Comparison of ENCODE assay signal across 8 cellular contexts in the genomic region with DNA sequence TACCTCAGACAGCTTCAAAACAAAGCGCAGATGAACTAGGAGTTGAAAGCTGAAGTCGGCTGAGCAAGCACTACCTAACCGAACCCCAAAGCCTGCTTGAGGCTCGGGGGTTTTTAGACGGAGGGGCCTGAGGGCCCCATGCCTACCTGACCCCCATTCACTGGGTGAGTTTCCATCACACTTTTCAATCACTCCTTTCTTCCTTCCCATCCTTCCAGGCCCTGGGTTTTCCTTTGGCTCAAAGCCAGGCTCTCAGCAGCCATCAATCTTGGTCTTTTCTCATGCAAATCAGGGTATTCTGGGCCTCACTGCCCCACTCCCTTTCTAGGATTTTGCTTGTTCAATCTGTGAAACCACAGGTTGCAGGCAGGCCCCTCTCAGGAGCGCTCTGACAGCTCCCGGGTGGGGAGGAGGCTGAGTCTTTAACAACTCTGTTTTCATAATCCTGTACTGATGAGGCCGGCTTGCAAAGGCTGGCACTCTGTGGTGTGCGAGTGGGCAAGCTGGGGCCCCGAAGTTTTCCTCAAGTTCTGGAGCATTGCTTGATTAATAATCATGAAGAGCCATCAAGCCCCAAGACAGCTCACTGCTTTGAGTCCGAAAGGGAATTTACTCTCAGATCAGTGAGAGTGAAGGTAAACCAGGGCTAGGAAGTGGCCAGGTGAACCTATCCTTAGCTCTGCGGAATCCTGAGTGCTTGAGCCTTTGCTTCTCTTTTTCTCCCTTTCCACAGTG.
DNase-seq lines count a peak whose midpoint lies in the region; ATAC-seq, FAIRE-seq and TF ChIP-seq lines count a peak whose summit lies in the region.

No MANE protein-coding gene starts in this region.

- H3K27ac Mint-ChIP-seq in activated CD4-positive, alpha-beta memory T cell treated with anti-CD3 and anti-CD28 coated beads, Interleukin-2, amount 10 ng/mL, durations not matched to agents 7 days and 5 days = peak overlapping the region; percentile 46
- peak overlapping the region; percentile 94 for H3K27ac Mint-ChIP-seq in neural crest cell (ENCODE audit: unreplicated experiment)

- peak; percentile 58 for ATAC-seq in HG02642 (IDR thresholded peaks at IDR 0.05; ENCODE audit: poor library complexity, unreplicated experiment)
- ATAC-seq in GM18505 (IDR thresholded peaks at IDR 0.05; ENCODE audit: unreplicated experiment) = no peak
- ATAC-seq in GM19328 (IDR thresholded peaks at IDR 0.05; ENCODE audit: unreplicated experiment) = no peak

- peaks cover 3% of the 10 kb centered on the region for H3K27me3 Mint-ChIP-seq in activated CD4-positive, alpha-beta memory T cell treated with anti-CD3 and anti-CD28 coated beads, Interleukin-2, amount 10 ng/mL, durations not matched to agents 7 days and 5 days
- no peaks in the 10 kb centered on the region for H3K27me3 Mint-ChIP-seq in neural crest cell (ENCODE audit: low read depth)

- peak overlapping the region; percentile 28 for H3K4me3 Mint-ChIP-seq in activated CD4-positive, alpha-beta memory T cell treated with anti-CD3 and anti-CD28 coated beads, Interleukin-2, amount 10 ng/mL, durations not matched to agents 7 days and 5 days
- H3K4me3 Mint-ChIP-seq in neural crest cell = peak overlapping the region; percentile 36

- H3K9me3 Mint-ChIP-seq in activated CD4-positive, alpha-beta memory T cell treated with anti-CD3 and anti-CD28 coated beads, Interleukin-2, amount 10 ng/mL, durations not matched to agents 7 days and 5 days = no peaks in the 10 kb centered on the region
- H3K9me3 Mint-ChIP-seq in neural crest cell = no peaks in the 10 kb centered on the region

- DNase-seq in GM12892 (ENCODE audit: insufficient read length) (no peak), neural crest cell (ENCODE audit: low read depth, low spot score) (peak; percentile 23), DMS79 (lab: John Stamatoyannopoulos, UW) (no peak), suprapubic skin (ENCODE audit: low spot score in 2 of 2) (no peak)
- peak; percentile 46 for DNase-seq in activated CD4-positive, alpha-beta memory T cell treated with anti-CD3 and anti-CD28 coated beads, Interleukin-2, amount 10 ng/mL, durations not matched to agents 7 days and 5 days

- TF ChIP-seq POLR2A in GM12892 (IDR thresholded peaks at IDR 0.05; ENCODE audit: low read depth, low read length) (no peak), suprapubic skin (IDR thresholded peaks at IDR 0.05) (no peak), GM18505 (IDR thresholded peaks at IDR 0.05; ENCODE audit: borderline replicate concordance, extremely low read depth, insufficient read depth, insufficient read length) (no peak)

- CTCF ChIA-PET in activated CD4-positive, alpha-beta memory T cell treated with anti-CD3 and anti-CD28 coated beads, Interleukin-2, amount 10 ng/mL, durations not matched to agents 7 days and 5 days (lab: Charles Lee) = interaction anchor here (1.1 to 2.1 kb wide), 3 partner anchors 17 to 46 kb away, joined by 3 to 18 read pairs (median 3); no protein-coding TSS in a partner anchor

- no peak overlapping the region for H3K4me3 ChIP-seq in suprapubic skin

- POLR2A ChIA-PET in activated CD4-positive, alpha-beta memory T cell treated with anti-CD3 and anti-CD28 coated beads, Interleukin-2, amount 10 ng/mL, durations not matched to agents 7 days and 5 days (lab: Charles Lee) = interaction anchor here (1.3 to 1.8 kb wide), 3 partner anchors 17 to 88 kb away, joined by 3 to 6 read pairs (median 3); no protein-coding TSS in a partner anchor

- H3K4me1 ChIP-seq in suprapubic skin = peaks cover 9% of the 10 kb centered on the region

- H3K36me3 Mint-ChIP-seq in activated CD4-positive, alpha-beta memory T cell treated with anti-CD3 and anti-CD28 coated beads, Interleukin-2, amount 10 ng/mL, durations not matched to agents 7 days and 5 days (ENCODE audit: low read depth) = peaks cover 2% of the 10 kb centered on the region
- peaks cover 2% of the 10 kb centered on the region for H3K36me3 Mint-ChIP-seq in neural crest cell (ENCODE audit: low read depth)

- no peak overlapping the region for H3K27ac ChIP-seq in suprapubic skin

- TF ChIP-seq CTCF in neural crest cell (conservative IDR thresholded peaks at IDR 0.05) (no peak), suprapubic skin (IDR thresholded peaks at IDR 0.05) (no peak)

- H3K27me3 ChIP-seq in suprapubic skin = no peaks in the 10 kb centered on the region

- 70% methylated on average over 12 of the region's 12 CpGs for WGBS in suprapubic skin

- no peak for TF ChIP-seq EP300 in suprapubic skin (IDR thresholded peaks at IDR 0.05)

- peaks cover 6% of the 10 kb centered on the region for H3K36me3 ChIP-seq in suprapubic skin

- H3K9me3 ChIP-seq in suprapubic skin = no peaks in the 10 kb centered on the region

- peak; percentile 84 for FAIRE-seq in GM12892 (lab: Jason Lieb, UNC)

- peaks cover 24% of the 10 kb centered on the region for H3K4me1 Mint-ChIP-seq in activated CD4-positive, alpha-beta memory T cell treated with anti-CD3 and anti-CD28 coated beads, Interleukin-2, amount 10 ng/mL, durations not matched to agents 7 days and 5 days
- H3K4me1 Mint-ChIP-seq in neural crest cell = peaks cover 60% of the 10 kb centered on the region

Comparison
In these comparisons a context has a peak if more than half of its experiments do, and no peak if none do; other contexts are left out.
1. DNase-seq: peak in activated CD4-positive, alpha-beta memory T cell treated with anti-CD3 and anti-CD28 coated beads, Interleukin-2, amount 10 ng/mL, durations not matched to agents 7 days and 5 days (single experiment) and neural crest cell (single experiment); none in GM12892 (single experiment), DMS79 (single experiment) and suprapubic skin (0 of 2).